7 cellular contexts compared by ENCODE assay signal in the genomic region with DNA sequence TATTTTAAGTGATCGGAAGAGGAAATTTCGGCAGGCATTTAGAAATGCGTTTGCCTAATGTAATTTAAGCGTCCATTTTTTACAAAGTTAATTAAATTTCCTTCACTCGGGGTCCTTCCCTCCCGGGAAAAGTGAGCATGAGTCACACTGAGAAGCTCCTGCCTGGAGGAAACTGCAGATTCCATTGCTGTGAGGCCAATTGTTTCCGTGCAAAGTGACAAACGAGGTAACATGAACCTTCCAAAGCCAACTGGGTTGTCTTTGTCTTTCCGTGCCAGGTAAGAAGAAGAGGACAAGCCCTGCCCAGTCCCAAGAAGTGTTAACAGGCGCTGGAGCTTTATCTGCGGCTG.
DNase-seq lines count a peak whose midpoint lies in the region; ATAC-seq, FAIRE-seq and TF ChIP-seq lines count a peak whose summit lies in the region.

No MANE protein-coding gene starts in this region.

- H3K4me3 ChIP-seq in HUES6 (ENCODE audit: low read depth, low read length) = peak overlapping the region; percentile 66
- H3K4me3 ChIP-seq in bronchial epithelial cell (ENCODE audit: low read depth, low read length) = peak overlapping the region; percentile 35
- H3K4me3 ChIP-seq in left lung = peak overlapping the region; percentile 21 to 27
- peak overlapping the region; percentile 76 for H3K4me3 ChIP-seq in thoracic aorta

- H3K9ac ChIP-seq in HUES6 (ENCODE audit: low read length) = peak overlapping the region; percentile 89

- H3K9me3 ChIP-seq in HUES6 (ENCODE audit: control insufficient read depth, insufficient read depth, low read depth, low read length) (no peaks in the 10 kb centered on the region), left lung (no peaks in the 10 kb centered on the region), thoracic aorta (no peaks in the 10 kb centered on the region)

- ATAC-seq in left lung (peak; percentile 51), thoracic aorta (ENCODE audit: insufficient number of reproducible peaks, low FRiP score, low read depth) (peak; percentile 47), HG03175 (IDR thresholded peaks at IDR 0.05; ENCODE audit: unreplicated experiment) (no peak)

- intact Hi-C loops in left lung (cut with DNase I) = no loop called here

- no peak for FAIRE-seq in bronchial epithelial cell (lab: Jason Lieb, UNC)

- peaks cover 24% of the 10 kb centered on the region for H3K4me1 ChIP-seq in HUES6 (ENCODE audit: control insufficient read depth, insufficient read depth, low read length)
- H3K4me1 ChIP-seq in left lung = peaks cover 0 to 12% of the 10 kb centered on the region in 2 donors
- H3K4me1 ChIP-seq in thoracic aorta (ENCODE audit: control insufficient read depth in 1 of 2, low read depth in 2 of 2) = peaks cover 9 to 60% of the 10 kb centered on the region in 2 donors

- TF ChIP-seq CTCF in bronchial epithelial cell (IDR thresholded peaks at IDR 0.05; ENCODE audit: insufficient read depth, low read length, severe bottlenecking) = no peak
- TF ChIP-seq CTCF in left lung (IDR thresholded peaks at IDR 0.05) = no peak
- no peak for TF ChIP-seq CTCF in thoracic aorta (IDR thresholded peaks at IDR 0.05)

- no peaks in the 10 kb centered on the region for H3K36me3 ChIP-seq in HUES6 (ENCODE audit: control insufficient read depth, insufficient read depth, low read length)
- H3K36me3 ChIP-seq in bronchial epithelial cell (ENCODE audit: control insufficient read depth, insufficient read depth, low read length) = no peaks in the 10 kb centered on the region
- H3K36me3 ChIP-seq in left lung = no peaks in the 10 kb centered on the region
- H3K36me3 ChIP-seq in thoracic aorta = no peaks in the 10 kb centered on the region

- H3K27me3 ChIP-seq in HUES6 (ENCODE audit: control insufficient read depth, insufficient read depth, low read length) (peaks cover 24% of the 10 kb centered on the region; the same call in 1 of the 2 replicates), bronchial epithelial cell (ENCODE audit: control insufficient read depth, insufficient read depth, low read length) (peaks cover 6% of the 10 kb centered on the region), left lung (peaks cover 13 to 61% of the 10 kb centered on the region in 2 donors), thoracic aorta (replicated peaks; ENCODE audit: insufficient read depth) (no peaks in the 10 kb centered on the region)

- peak overlapping the region; percentile 36; the same call in 1 of the 2 replicates for H3K27ac ChIP-seq in HUES6 (ENCODE audit: low read depth, low read length)
- H3K27ac ChIP-seq in left lung = no peak overlapping the region
- peak overlapping the region; percentile 89 to 95 for H3K27ac ChIP-seq in thoracic aorta

- DNase-seq in bronchial epithelial cell (ENCODE audit: low read depth) (peak; percentile 56), left lung (no peak), thoracic aorta (ENCODE audit: low spot score) (no peak), hippocampal formation (lab: John Stamatoyannopoulos, UW) (no peak), HCEC 1CT (no peak)

Comparison
In these comparisons a context has a peak if more than half of its experiments do, and no peak if none do; other contexts are left out.
1. H3K27ac ChIP-seq: peak in HUES6 (single experiment) and thoracic aorta (2 of 2); none in left lung (0 of 2).
2. H3K4me3 ChIP-seq: peak in every context shown above with its lines; median percentile 76 in thoracic aorta; 66 in HUES6; 35 in bronchial epithelial cell; 24 in left lung.